8 cellular contexts compared by ENCODE assay signal in the genomic region with DNA sequence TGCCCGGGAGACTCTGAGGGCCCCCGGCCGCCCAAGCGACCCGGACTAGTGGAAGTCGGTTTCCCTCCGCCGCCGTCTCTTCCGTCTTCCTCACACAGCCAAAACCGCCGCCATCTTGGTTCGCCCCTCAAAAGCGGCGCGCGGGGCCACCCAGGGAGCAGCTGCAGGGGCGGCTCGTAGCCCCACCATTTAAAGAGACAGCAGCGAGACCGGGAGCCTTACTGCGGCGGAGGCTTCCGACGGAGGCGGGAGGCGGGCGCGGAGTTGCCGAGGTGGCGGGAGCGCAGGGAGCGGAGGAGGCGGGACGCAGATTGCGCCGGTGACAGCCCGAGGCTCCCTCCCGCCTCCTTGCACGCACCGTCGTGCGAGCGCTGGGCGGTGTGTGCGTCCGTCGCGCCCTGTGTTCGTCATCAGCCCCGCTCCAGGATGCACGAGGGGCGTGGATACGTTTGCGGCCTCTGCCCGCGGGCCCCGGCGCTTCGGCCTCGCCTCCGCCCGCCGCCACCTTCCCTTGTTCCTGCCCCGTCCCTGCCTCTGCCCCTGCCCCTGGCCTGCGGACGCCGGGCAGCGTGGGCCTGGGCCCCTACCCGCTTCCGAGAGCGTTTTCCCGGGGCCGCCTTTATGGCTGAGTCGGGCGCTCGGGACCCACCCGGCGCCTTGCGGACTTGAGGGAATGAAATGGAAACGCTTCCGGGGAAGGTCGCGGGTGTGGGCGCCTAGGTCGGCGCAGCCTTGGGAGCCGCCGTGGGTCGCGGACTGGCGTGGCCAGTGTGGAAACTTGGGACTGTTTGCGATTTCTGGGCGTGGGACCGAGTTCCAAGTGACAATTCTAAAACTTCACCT. TPM values are rescaled to one million over a fixed set of nuclear protein-coding genes. Genes with fewer than 3 reads are reported as not detected.
DNase-seq lines count a peak whose midpoint lies in the region; ATAC-seq and TF ChIP-seq lines count a peak whose summit lies in the region.

A gene (minus strand): TSS at position 140 of the 843 bp plus-strand sequence. CDS start 663 bp downstream, outside the sequence.

- H3K27ac Mint-ChIP-seq in activated T-helper 1 cell treated with anti-CD3 and anti-CD28 coated beads, Interleukin-12 subunit alpha, Interleukin-12 subunit beta, Interleukin-2, Interleukin-4 antibody, amounts not matched to agents 30 ng/mL and 10 ng/mL and 1 ng/mL, durations not matched to agents 14 hours and 24 hours and 36 hours = peak within 1 kb of the TSS; percentile 100
- peak within 1 kb of the TSS; percentile 100 for H3K27ac Mint-ChIP-seq in naive thymus-derived CD4-positive, alpha-beta T cell
- H3K27ac Mint-ChIP-seq in stimulated activated naive B cell treated with anti-CD40 and anti-IgM and Interleukin-4, amounts not matched to agents 10 μg/mL and 1 μg/mL and 100 μg/mL, for 72 hours = peak within 1 kb of the TSS; percentile 100

- H3K4me1 ChIP-seq in DND-41 (ENCODE audit: insufficient read depth, low read length) (peaks cover 37% of the 10 kb centered on the region), GM23248 (ENCODE audit: insufficient read depth) (no peaks in the 10 kb centered on the region; the same call in 1 of the 2 replicates)
- peaks cover 14 to 22% of the 10 kb centered on the region in 2 donors for H3K4me1 ChIP-seq in naive thymus-derived CD4-positive, alpha-beta T cell (ENCODE audit: control insufficient read depth in 2 of 2, insufficient read depth in 2 of 2, low read length in 2 of 2)

- peak within 1 kb of the TSS; percentile 98 for H3K4me3 Mint-ChIP-seq in activated T-helper 1 cell treated with anti-CD3 and anti-CD28 coated beads, Interleukin-12 subunit alpha, Interleukin-12 subunit beta, Interleukin-2, Interleukin-4 antibody, amounts not matched to agents 30 ng/mL and 10 ng/mL and 1 ng/mL, durations not matched to agents 14 hours and 24 hours and 36 hours
- H3K4me3 Mint-ChIP-seq in naive thymus-derived CD4-positive, alpha-beta T cell = peak within 1 kb of the TSS; percentile 93 to 100 (median 98)
- peak within 1 kb of the TSS; percentile 88 to 97 for H3K4me3 Mint-ChIP-seq in stimulated activated naive B cell treated with anti-CD40 and anti-IgM and Interleukin-4, amounts not matched to agents 10 μg/mL and 1 μg/mL and 100 μg/mL, for 72 hours

- H3K27me3 ChIP-seq in DND-41 (ENCODE audit: insufficient read depth, low read length, poor library complexity) = no peaks in the 10 kb centered on the region
- no peaks in the 10 kb centered on the region for H3K27me3 ChIP-seq in GM23248 (replicated peaks; ENCODE audit: insufficient read depth)
- no peaks in the 10 kb centered on the region for H3K27me3 ChIP-seq in naive thymus-derived CD4-positive, alpha-beta T cell (ENCODE audit: control insufficient read depth in 2 of 2, insufficient read depth in 2 of 2, low read length in 2 of 2)

- DNase-seq in DND-41 (peak; percentile 96), GM23248 (peak; percentile 99), Kasumi-1 (lab: John Stamatoyannopoulos, UW) (peak; percentile 91), RPMI7951 (ENCODE audit: low read depth) (peak; percentile 95), fibroblast of gingiva (ENCODE audit: low read depth) (peak; percentile 99)
- DNase-seq in activated T-helper 1 cell treated with anti-CD3 and anti-CD28 coated beads, Interleukin-12 subunit alpha, Interleukin-12 subunit beta, Interleukin-2, Interleukin-4 antibody, amounts not matched to agents 30 ng/mL and 10 ng/mL and 1 ng/mL, durations not matched to agents 14 hours and 24 hours and 36 hours (ENCODE audit: low spot score) = peak; percentile 91
- DNase-seq in naive thymus-derived CD4-positive, alpha-beta T cell = peak; percentile 86 to 96 (median 95)
- peak; percentile 96 for DNase-seq in stimulated activated naive B cell treated with anti-CD40 and anti-IgM and Interleukin-4, amounts not matched to agents 10 μg/mL and 1 μg/mL and 100 μg/mL, for 72 hours

- peaks cover 53% of the 10 kb centered on the region for H3K79me2 ChIP-seq in DND-41 (ENCODE audit: insufficient read depth, low read length)
- peaks cover 45% of the 10 kb centered on the region for H3K79me2 ChIP-seq in GM23248 (ENCODE audit: insufficient read depth)

- TF ChIP-seq CTCF in DND-41 (IDR thresholded peaks at IDR 0.05; ENCODE audit: borderline replicate concordance, extremely low read depth, low read length, poor library complexity, severe bottlenecking) = no peak

- ATAC-seq in DND-41 (ENCODE audit: insufficient read depth, low read depth) = peak; percentile 85
- peak; percentile 92 for ATAC-seq in naive thymus-derived CD4-positive, alpha-beta T cell
- peak; percentile 89 to 90 for ATAC-seq in stimulated activated naive B cell treated with anti-CD40 and anti-IgM and Interleukin-4, amounts not matched to agents 10 μg/mL and 1 μg/mL and 100 μg/mL, for 72 hours (replicated peaks)

- CTCF ChIA-PET in naive thymus-derived CD4-positive, alpha-beta T cell (lab: Charles Lee) = interaction anchor here (0.8 to 1.0 kb wide), 2 partner anchors 502 to 752 kb away, joined by 3 read pairs; no protein-coding TSS in a partner anchor

- no peaks in the 10 kb centered on the region for H3K9me3 ChIP-seq in DND-41 (ENCODE audit: insufficient read depth, low read length, severe bottlenecking)
- no peaks in the 10 kb centered on the region for H3K9me3 ChIP-seq in GM23248 (ENCODE audit: low read depth)
- H3K9me3 ChIP-seq in naive thymus-derived CD4-positive, alpha-beta T cell (ENCODE audit: control insufficient read depth in 2 of 3, low read length in 3 of 3) = no peaks in the 10 kb centered on the region

- H3K27ac ChIP-seq in DND-41 (ENCODE audit: low read length) (peak within 1 kb of the TSS; percentile 95), GM23248 (peak within 1 kb of the TSS; percentile 98)
- peak within 1 kb of the TSS; percentile 99 for H3K27ac ChIP-seq in naive thymus-derived CD4-positive, alpha-beta T cell (ENCODE audit: low read depth, low read length)

- peaks cover 29% of the 10 kb centered on the region for H3K4me1 Mint-ChIP-seq in activated T-helper 1 cell treated with anti-CD3 and anti-CD28 coated beads, Interleukin-12 subunit alpha, Interleukin-12 subunit beta, Interleukin-2, Interleukin-4 antibody, amounts not matched to agents 30 ng/mL and 10 ng/mL and 1 ng/mL, durations not matched to agents 14 hours and 24 hours and 36 hours (ENCODE audit: low read depth)
- peaks cover 15 to 38% (median 32%) of the 10 kb centered on the region in 7 donors for H3K4me1 Mint-ChIP-seq in naive thymus-derived CD4-positive, alpha-beta T cell
- peaks cover 8 to 19% of the 10 kb centered on the region in 2 donors for H3K4me1 Mint-ChIP-seq in stimulated activated naive B cell treated with anti-CD40 and anti-IgM and Interleukin-4, amounts not matched to agents 10 μg/mL and 1 μg/mL and 100 μg/mL, for 72 hours

- H3K27me3 Mint-ChIP-seq in activated T-helper 1 cell treated with anti-CD3 and anti-CD28 coated beads, Interleukin-12 subunit alpha, Interleukin-12 subunit beta, Interleukin-2, Interleukin-4 antibody, amounts not matched to agents 30 ng/mL and 10 ng/mL and 1 ng/mL, durations not matched to agents 14 hours and 24 hours and 36 hours (ENCODE audit: insufficient read depth) = peaks cover 5% of the 10 kb centered on the region
- H3K27me3 Mint-ChIP-seq in naive thymus-derived CD4-positive, alpha-beta T cell = no peaks in the 10 kb centered on the region
- no peaks in the 10 kb centered on the region for H3K27me3 Mint-ChIP-seq in stimulated activated naive B cell treated with anti-CD40 and anti-IgM and Interleukin-4, amounts not matched to agents 10 μg/mL and 1 μg/mL and 100 μg/mL, for 72 hours

- H3K4me3 ChIP-seq in DND-41 (ENCODE audit: low read depth in 1 of 2, low read length in 2 of 2) (peak within 1 kb of the TSS; percentile 69 to 94), GM23248 (peak within 1 kb of the TSS; percentile 90)
- H3K4me3 ChIP-seq in naive thymus-derived CD4-positive, alpha-beta T cell (ENCODE audit: low read length) = peak within 1 kb of the TSS; percentile 62

- H2AFZ ChIP-seq in DND-41 (ENCODE audit: low read depth, low read length) (peak within 1 kb of the TSS; percentile 85), GM23248 (peak within 1 kb of the TSS; percentile 93)

- WGBS in GM23248 (ENCODE audit: low coverage in 1 of 2, low lambda C conversion rate in 2 of 2, missing lambda C conversion rate in 2 of 2), 2 experiments = 1 to 2% methylated on average over 57 to 94 of the region's 95 CpGs

- peak within 1 kb of the TSS; percentile 93 for H3K9ac ChIP-seq in DND-41 (ENCODE audit: low read depth, low read length)
- H3K9ac ChIP-seq in GM23248 = peak within 1 kb of the TSS; percentile 98

- H3F3A ChIP-seq in GM23248 (ENCODE audit: insufficient read depth) = peaks cover 12% of the 10 kb centered on the region

- H3K36me3 ChIP-seq in DND-41 (ENCODE audit: insufficient read depth, low read length) (peaks cover 34% of the 10 kb centered on the region), GM23248 (ENCODE audit: low read depth) (no peaks in the 10 kb centered on the region)
- H3K36me3 ChIP-seq in naive thymus-derived CD4-positive, alpha-beta T cell (ENCODE audit: control insufficient read depth in 2 of 3, insufficient read depth in 3 of 3, low read length in 3 of 3) = peaks cover 0 to 21% (median 0%) of the 10 kb centered on the region in 3 experiments

- H3K9me3 Mint-ChIP-seq in activated T-helper 1 cell treated with anti-CD3 and anti-CD28 coated beads, Interleukin-12 subunit alpha, Interleukin-12 subunit beta, Interleukin-2, Interleukin-4 antibody, amounts not matched to agents 30 ng/mL and 10 ng/mL and 1 ng/mL, durations not matched to agents 14 hours and 24 hours and 36 hours = no peaks in the 10 kb centered on the region
- no peaks in the 10 kb centered on the region for H3K9me3 Mint-ChIP-seq in naive thymus-derived CD4-positive, alpha-beta T cell
- H3K9me3 Mint-ChIP-seq in stimulated activated naive B cell treated with anti-CD40 and anti-IgM and Interleukin-4, amounts not matched to agents 10 μg/mL and 1 μg/mL and 100 μg/mL, for 72 hours = no peaks in the 10 kb centered on the region

- peak within 1 kb of the TSS; percentile 83 for H3K4me2 ChIP-seq in DND-41 (ENCODE audit: insufficient read depth, low read length)
- peak within 1 kb of the TSS; percentile 99 for H3K4me2 ChIP-seq in GM23248 (ENCODE audit: unreplicated experiment)

- peaks cover 36% of the 10 kb centered on the region for H4K20me1 ChIP-seq in DND-41 (ENCODE audit: insufficient read depth, low read length)
- H4K20me1 ChIP-seq in GM23248 (ENCODE audit: insufficient read depth) = peaks cover 24% of the 10 kb centered on the region

- no peaks in the 10 kb centered on the region for H3K9me2 ChIP-seq in GM23248 (ENCODE audit: insufficient read depth)

- H3K36me3 Mint-ChIP-seq in activated T-helper 1 cell treated with anti-CD3 and anti-CD28 coated beads, Interleukin-12 subunit alpha, Interleukin-12 subunit beta, Interleukin-2, Interleukin-4 antibody, amounts not matched to agents 30 ng/mL and 10 ng/mL and 1 ng/mL, durations not matched to agents 14 hours and 24 hours and 36 hours (ENCODE audit: low read depth) = peaks cover 26% of the 10 kb centered on the region
- peaks cover 4 to 22% (median 16%) of the 10 kb centered on the region in 5 donors for H3K36me3 Mint-ChIP-seq in naive thymus-derived CD4-positive, alpha-beta T cell
- peaks cover 11 to 25% of the 10 kb centered on the region in 2 donors for H3K36me3 Mint-ChIP-seq in stimulated activated naive B cell treated with anti-CD40 and anti-IgM and Interleukin-4, amounts not matched to agents 10 μg/mL and 1 μg/mL and 100 μg/mL, for 72 hours

- POLR2A ChIA-PET in naive thymus-derived CD4-positive, alpha-beta T cell (lab: Charles Lee) = interaction anchor here (0.6 to 2.4 kb wide), 15 partner anchors 9 to 596 kb away, joined by 3 to 13 read pairs (median 4); a partner anchor contains a TSS

- intact Hi-C loops in activated T-helper 1 cell treated with anti-CD3 and anti-CD28 coated beads, Interleukin-12 subunit alpha, Interleukin-12 subunit beta, Interleukin-2, Interleukin-4 antibody, amounts not matched to agents 30 ng/mL and 10 ng/mL and 1 ng/mL, durations not matched to agents 14 hours and 24 hours and 36 hours (cut with micrococcal nuclease) = loop anchor here (1.0 to 5.0 kb wide), 10 partner anchors 62 to 1142 kb away; a partner anchor contains a TSS
- intact Hi-C loops in naive thymus-derived CD4-positive, alpha-beta T cell (cut with micrococcal nuclease) = loop anchor here (1.0 to 10.0 kb wide), 19 partner anchors 64 to 1556 kb away; a partner anchor contains a TSS

- in situ Hi-C loops in GM23248 (cut with MboI) = no loop called here

RNA-seq across cellular contexts. Expression of the gene that starts here (rescaled TPM):
- total RNA-seq in GM23248 (2014; rRNA removed; shearing (Covaris generic)) = 36.8 and 41.1 TPM in 2 replicates
- 17.3 and 18.0 TPM in 2 replicates for polyA plus RNA-seq in GM23248 (2016; fragmentation: Nextera tagmentation; extraction: Ambion mirVana)
- 21.3 and 22.8 TPM in 2 replicates for total RNA-seq in RPMI7951 (2014; rRNA removed; shearing (Covaris generic))
- 130 and 144 TPM in 2 replicates for total RNA-seq in activated T-helper 1 cell treated with anti-CD3 and anti-CD28 coated beads, Interleukin-12 subunit alpha, Interleukin-12 subunit beta, Interleukin-2, Interleukin-4 antibody, amounts not matched to agents 30 ng/mL and 10 ng/mL and 1 ng/mL, durations not matched to agents 14 hours and 24 hours and 36 hours
- total RNA-seq in naive thymus-derived CD4-positive, alpha-beta T cell = 100 to 1,000 TPM; 129 to 214 (median 167) TPM
- polyA plus RNA-seq in naive thymus-derived CD4-positive, alpha-beta T cell = 100 to 1,000 TPM in 1 of 2 donors, 10 to 100 TPM in 1; 81.5 to 156 TPM

Comparison
In these comparisons a context has a peak if more than half of its experiments do, and no peak if none do; other contexts are left out.
1. Peak in every context shown above with its lines: DNase-seq, ATAC-seq, H3K4me3 ChIP-seq and H3K27ac ChIP-seq.